11 cellular contexts compared by ENCODE assay signal in genomic region chr11:12220305-12220704, GRCh38.
A peak's percentile ranks its signal among the peaks of the same experiment; 100 is the strongest.
DNase-seq lines count a peak whose midpoint lies in the region; ATAC-seq and TF ChIP-seq lines count a peak whose summit lies in the region.
"Had no signal": no experiment of that assay in that cellular context is flagged by ENCODE, and none has a peak within 500 bp of the region (broad histone marks: within the 10 kb centered on the region; RNA-seq: fewer than 3 reads in every experiment).

No MANE protein-coding gene starts in this region.

- peak; percentile 26 for DNase-seq in AG20443 (ENCODE audit: low spot score)
- peak in 48 of 56 donors; percentile 23 to 85 (median 50) for DNase-seq in amygdala (lab: John Stamatoyannopoulos, UW)
- peak; percentile 89 for DNase-seq in Right ventricle myocardium inferior (ENCODE audit: missing footprints)
- no peak for DNase-seq in osteoblast (ENCODE audit: insufficient read length, low spot score, missing footprints)
- no peak for DNase-seq in stimulated activated CD4-positive, alpha-beta T cell treated with anti-CD3 and anti-CD28 coated beads, Interleukin-15, amount 100 ng/mL, for 24 hours
- DNase-seq in NCI-H2171 treated with DMSO at 0.1 percent for 48 hours (lab: John Stamatoyannopoulos, UW): no peak
- DNase-seq in natural killer cell treated with Interleukin-12 subunit alpha and Interleukin-12 subunit beta and Interleukin-15 and Interleukin-18, amount 100 ng/mL, for 72 hours (ENCODE audit: low spot score): no peak
- DNase-seq: activated T-cell treated with anti-CD3 and anti-CD28 coated beads, Interleukin-2, amount 50 U/mL, for 48 hours; mucosa of descending colon had no signal

- H3K4me1 Mint-ChIP-seq in natural killer cell treated with Interleukin-12 subunit alpha and Interleukin-12 subunit beta and Interleukin-15 and Interleukin-18, amount 100 ng/mL, for 72 hours (ENCODE audit: low read depth in 2 of 2): peaks cover 57 to 70% of the 10 kb centered on the region in 2 donors

- H3K27ac Mint-ChIP-seq in natural killer cell treated with Interleukin-12 subunit alpha and Interleukin-12 subunit beta and Interleukin-15 and Interleukin-18, amount 100 ng/mL, for 72 hours: no peak overlapping the region

- peaks cover 91% of the 10 kb centered on the region for H3K36me3 ChIP-seq in osteoblast (ENCODE audit: insufficient read depth, low read length)

- H3K9me3 Mint-ChIP-seq in natural killer cell treated with Interleukin-12 subunit alpha and Interleukin-12 subunit beta and Interleukin-15 and Interleukin-18, amount 100 ng/mL, for 72 hours: no peaks in the 10 kb centered on the region

- intact Hi-C loops in Right ventricle myocardium inferior (cut with DNase I): loop anchor here (2.0 to 5.0 kb wide), 3 partner anchors 20 to 58 kb away; no protein-coding TSS in a partner anchor

- peaks cover 37% of the 10 kb centered on the region for H3K4me1 ChIP-seq in osteoblast (ENCODE audit: insufficient read depth, low read length)

- no peak overlapping the region for H3K4me3 ChIP-seq in osteoblast (ENCODE audit: insufficient read depth, low read length)
- H3K4me3 ChIP-seq: K562, mucosa of descending colon had no signal

- peaks cover 20% of the 10 kb centered on the region for H3K79me2 ChIP-seq in osteoblast (ENCODE audit: insufficient read depth, low read length)

- no peak overlapping the region for H3K4me3 Mint-ChIP-seq in natural killer cell treated with Interleukin-12 subunit alpha and Interleukin-12 subunit beta and Interleukin-15 and Interleukin-18, amount 100 ng/mL, for 72 hours

- H3K27me3 Mint-ChIP-seq in natural killer cell treated with Interleukin-12 subunit alpha and Interleukin-12 subunit beta and Interleukin-15 and Interleukin-18, amount 100 ng/mL, for 72 hours: peaks cover 6% of the 10 kb centered on the region in 2 donors

- H3K9me3 ChIP-seq in osteoblast (ENCODE audit: low read depth, low read length): no peaks in the 10 kb centered on the region
- H3K9me3 ChIP-seq: mucosa of descending colon had no signal

- peaks cover 10% of the 10 kb centered on the region for H3K36me3 Mint-ChIP-seq in natural killer cell treated with Interleukin-12 subunit alpha and Interleukin-12 subunit beta and Interleukin-15 and Interleukin-18, amount 100 ng/mL, for 72 hours

- H2AFZ ChIP-seq in osteoblast (ENCODE audit: low read length): no peak overlapping the region

- no peaks in the 10 kb centered on the region for H3K27me3 ChIP-seq in osteoblast (ENCODE audit: insufficient read depth, low read length)

- ATAC-seq in Right ventricle myocardium inferior (peak; percentile 88), esophagus mucosa (no peak)
- no peak for ATAC-seq in natural killer cell treated with Interleukin-12 subunit alpha and Interleukin-12 subunit beta and Interleukin-15 and Interleukin-18, amount 100 ng/mL, for 72 hours
- ATAC-seq: K562, mucosa of descending colon had no signal

- H3K27ac ChIP-seq in osteoblast (ENCODE audit: low read depth, low read length): peak overlapping the region; percentile 97

- TF ChIP-seq CTCF in osteoblast (IDR thresholded peaks at IDR 0.05; ENCODE audit: extremely low read depth, low read depth, low read length): no peak

- H3K4me2 ChIP-seq in osteoblast (ENCODE audit: insufficient read depth, low read length): no peak overlapping the region

- H4K20me1 ChIP-seq in osteoblast (ENCODE audit: insufficient read depth, low read length): no peaks in the 10 kb centered on the region

Comparison
In these comparisons a context has a peak if more than half of its experiments do, and no peak if none do; other contexts are left out.
1. DNase-seq: peak in AG20443 (single experiment), amygdala (48 of 56) and Right ventricle myocardium inferior (single experiment); none in osteoblast (single experiment), stimulated activated CD4-positive, alpha-beta T cell treated with anti-CD3 and anti-CD28 coated beads, Interleukin-15, amount 100 ng/mL, for 24 hours (single experiment), NCI-H2171 treated with DMSO at 0.1 percent for 48 hours (single experiment) and natural killer cell treated with Interleukin-12 subunit alpha and Interleukin-12 subunit beta and Interleukin-15 and Interleukin-18, amount 100 ng/mL, for 72 hours (single experiment).